In the genomic region with DNA sequence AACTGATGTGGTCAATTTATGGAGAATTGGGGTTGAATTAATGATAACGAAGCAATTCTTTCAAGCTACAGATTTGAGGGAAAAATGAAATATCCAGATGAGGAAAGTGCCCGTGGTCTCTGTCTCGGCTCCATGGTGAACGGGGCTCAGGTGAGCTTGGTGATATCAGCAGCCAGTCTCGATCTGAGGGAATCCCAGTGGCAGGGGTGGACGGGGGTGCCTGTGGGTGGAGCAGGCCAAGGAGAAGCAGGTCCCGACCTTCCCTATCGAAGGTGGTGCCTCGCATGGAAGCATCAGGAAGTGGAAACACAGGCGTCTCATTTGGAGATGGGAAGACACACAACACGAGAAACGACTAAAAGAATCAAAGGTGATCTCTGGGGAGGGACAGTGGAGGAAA, we compare ENCODE assay signal across 15 cellular contexts.
DNase-seq lines count a peak whose midpoint lies in the region; ATAC-seq and TF ChIP-seq lines count a peak whose summit lies in the region.
"Had no signal": no experiment of that assay in that cellular context is flagged by ENCODE, and none has a peak within 500 bp of the region (broad histone marks: within the 10 kb centered on the region; RNA-seq: fewer than 3 reads in every experiment).

No MANE protein-coding gene starts in this region.

- CTCF ChIA-PET in WTC11 (lab: Charles Lee): no interaction called here

- H3K27me3 ChIP-seq in uterus: no peaks in the 10 kb centered on the region

- no peaks in the 10 kb centered on the region for H3K36me3 ChIP-seq in uterus

- H3K4me3 Mint-ChIP-seq in neural crest cell (peak overlapping the region; percentile 50), WTC11 (no peak overlapping the region)
- H3K4me3 Mint-ChIP-seq: B cell; CD4-positive, alpha-beta T cell; H9; IgD-negative memory B cell had no signal

- in situ Hi-C loops in GM13976 (cut with MboI; ENCODE audit: low sequenced_read_pairs, unreplicated experiment): no loop called here

- H3K27me3 Mint-ChIP-seq in neural crest cell (ENCODE audit: low read depth): peaks cover 14% of the 10 kb centered on the region
- no peaks in the 10 kb centered on the region; the same call in 1 of the 2 replicates for H3K27me3 Mint-ChIP-seq in WTC11 (ENCODE audit: low read depth)

- H3K9me3 ChIP-seq in uterus: no peaks in the 10 kb centered on the region

- no peak for ATAC-seq in WTC11

- POLR2A ChIA-PET in WTC11 (lab: Charles Lee): no interaction called here

- H3K27ac ChIP-seq in coronary artery (no peak overlapping the region), uterus (peak overlapping the region; percentile 53 to 78)

- H3K36me3 Mint-ChIP-seq in neural crest cell (ENCODE audit: low read depth): peaks cover 24% of the 10 kb centered on the region
- H3K36me3 Mint-ChIP-seq in WTC11: peaks cover 3% of the 10 kb centered on the region; the same call in 1 of the 2 replicates

- H3K4me1 Mint-ChIP-seq in neural crest cell: peaks cover 61% of the 10 kb centered on the region
- H3K4me1 Mint-ChIP-seq in WTC11: peaks cover 6% of the 10 kb centered on the region; the same call in 1 of the 2 replicates
- H3K4me1 Mint-ChIP-seq: B cell had no signal

- H3K9me3 Mint-ChIP-seq in neural crest cell (peaks cover 13% of the 10 kb centered on the region), WTC11 (peaks cover 24% of the 10 kb centered on the region)
- H3K9me3 Mint-ChIP-seq: CD4-positive, alpha-beta T cell had no signal

- TF ChIP-seq POLR2A in uterus (IDR thresholded peaks at IDR 0.05): no peak

- no peak overlapping the region for H3K4me3 ChIP-seq in coronary artery
- H3K4me3 ChIP-seq in uterus: no peak overlapping the region

- peak; percentile 8 for DNase-seq in GM13976 (ENCODE audit: low spot score)
- peak; percentile 29 for DNase-seq in coronary artery (ENCODE audit: low spot score)
- no peak for DNase-seq in neural crest cell (ENCODE audit: low read depth, low spot score)
- no peak for DNase-seq in uterus
- no peak for DNase-seq in SW480 (ENCODE audit: low spot score)
- no peak for DNase-seq in GM19240 (ENCODE audit: insufficient read length, low spot score)
- no peak for DNase-seq in WTC11 (ENCODE audit: low spot score)
- DNase-seq: C1 segment of cervical spinal cord; Calu3; CD4-positive, alpha-beta T cell; DMS 273 treated with DMSO at 0.1 percent for 48 hours; GOT3; H9 had no signal

- no peaks in the 10 kb centered on the region for H3K4me1 ChIP-seq in uterus

- peak overlapping the region; percentile 51 for H3K27ac Mint-ChIP-seq in neural crest cell (ENCODE audit: unreplicated experiment)
- no peak overlapping the region for H3K27ac Mint-ChIP-seq in WTC11
- H3K27ac Mint-ChIP-seq: B cell; CD4-positive, alpha-beta T cell; H9; IgD-negative memory B cell had no signal

- TF ChIP-seq CTCF in GM13976 (IDR thresholded peaks at IDR 0.05; ENCODE audit: borderline replicate concordance, control extremely low read depth, extremely low read depth, insufficient read depth, missing control alignments): no peak
- TF ChIP-seq CTCF in coronary artery (IDR thresholded peaks at IDR 0.05): no peak
- TF ChIP-seq CTCF in neural crest cell (conservative IDR thresholded peaks at IDR 0.05): no peak
- TF ChIP-seq CTCF in uterus (IDR thresholded peaks at IDR 0.05): no peak
- no peak for TF ChIP-seq CTCF in WTC11 (IDR thresholded peaks at IDR 0.05)

- intact Hi-C loops in uterus (cut with DNase I; ENCODE audit: low total_unique reads): no loop called here

TF ChIP-seq in WTC11, 78 proteins besides CTCF, POLR2A, EP300 and RAD21:
- TF ChIP-seq RELA (CRISPR knock-in tag; IDR thresholded peaks at IDR 0.05; ENCODE audit: borderline replicate concordance): no peak
- no peak for TF ChIP-seq ESRRA (CRISPR knock-in tag; IDR thresholded peaks at IDR 0.05; ENCODE audit: borderline replicate concordance)
- TF ChIP-seq, protein P1, sequence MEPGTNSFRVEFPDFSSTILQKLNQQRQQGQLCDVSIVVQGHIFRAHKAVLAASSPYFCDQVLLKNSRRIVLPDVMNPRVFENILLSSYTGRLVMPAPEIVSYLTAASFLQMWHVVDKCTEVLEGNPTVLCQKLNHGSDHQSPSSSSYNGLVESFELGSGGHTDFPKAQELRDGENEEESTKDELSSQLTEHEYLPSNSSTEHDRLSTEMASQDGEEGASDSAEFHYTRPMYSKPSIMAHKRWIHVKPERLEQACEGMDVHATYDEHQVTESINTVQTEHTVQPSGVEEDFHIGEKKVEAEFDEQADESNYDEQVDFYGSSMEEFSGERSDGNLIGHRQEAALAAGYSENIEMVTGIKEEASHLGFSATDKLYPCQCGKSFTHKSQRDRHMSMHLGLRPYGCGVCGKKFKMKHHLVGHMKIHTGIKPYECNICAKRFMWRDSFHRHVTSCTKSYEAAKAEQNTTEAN (CRISPR knock-in tag; IDR thresholded peaks at IDR 0.05): no peak
- TF ChIP-seq, protein P2, sequence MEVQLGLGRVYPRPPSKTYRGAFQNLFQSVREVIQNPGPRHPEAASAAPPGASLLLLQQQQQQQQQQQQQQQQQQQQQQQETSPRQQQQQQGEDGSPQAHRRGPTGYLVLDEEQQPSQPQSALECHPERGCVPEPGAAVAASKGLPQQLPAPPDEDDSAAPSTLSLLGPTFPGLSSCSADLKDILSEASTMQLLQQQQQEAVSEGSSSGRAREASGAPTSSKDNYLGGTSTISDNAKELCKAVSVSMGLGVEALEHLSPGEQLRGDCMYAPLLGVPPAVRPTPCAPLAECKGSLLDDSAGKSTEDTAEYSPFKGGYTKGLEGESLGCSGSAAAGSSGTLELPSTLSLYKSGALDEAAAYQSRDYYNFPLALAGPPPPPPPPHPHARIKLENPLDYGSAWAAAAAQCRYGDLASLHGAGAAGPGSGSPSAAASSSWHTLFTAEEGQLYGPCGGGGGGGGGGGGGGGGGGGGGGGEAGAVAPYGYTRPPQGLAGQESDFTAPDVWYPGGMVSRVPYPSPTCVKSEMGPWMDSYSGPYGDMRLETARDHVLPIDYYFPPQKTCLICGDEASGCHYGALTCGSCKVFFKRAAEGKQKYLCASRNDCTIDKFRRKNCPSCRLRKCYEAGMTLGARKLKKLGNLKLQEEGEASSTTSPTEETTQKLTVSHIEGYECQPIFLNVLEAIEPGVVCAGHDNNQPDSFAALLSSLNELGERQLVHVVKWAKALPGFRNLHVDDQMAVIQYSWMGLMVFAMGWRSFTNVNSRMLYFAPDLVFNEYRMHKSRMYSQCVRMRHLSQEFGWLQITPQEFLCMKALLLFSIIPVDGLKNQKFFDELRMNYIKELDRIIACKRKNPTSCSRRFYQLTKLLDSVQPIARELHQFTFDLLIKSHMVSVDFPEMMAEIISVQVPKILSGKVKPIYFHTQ (CRISPR knock-in tag; IDR thresholded peaks at IDR 0.05): no peak
- TF ChIP-seq, protein P3, sequence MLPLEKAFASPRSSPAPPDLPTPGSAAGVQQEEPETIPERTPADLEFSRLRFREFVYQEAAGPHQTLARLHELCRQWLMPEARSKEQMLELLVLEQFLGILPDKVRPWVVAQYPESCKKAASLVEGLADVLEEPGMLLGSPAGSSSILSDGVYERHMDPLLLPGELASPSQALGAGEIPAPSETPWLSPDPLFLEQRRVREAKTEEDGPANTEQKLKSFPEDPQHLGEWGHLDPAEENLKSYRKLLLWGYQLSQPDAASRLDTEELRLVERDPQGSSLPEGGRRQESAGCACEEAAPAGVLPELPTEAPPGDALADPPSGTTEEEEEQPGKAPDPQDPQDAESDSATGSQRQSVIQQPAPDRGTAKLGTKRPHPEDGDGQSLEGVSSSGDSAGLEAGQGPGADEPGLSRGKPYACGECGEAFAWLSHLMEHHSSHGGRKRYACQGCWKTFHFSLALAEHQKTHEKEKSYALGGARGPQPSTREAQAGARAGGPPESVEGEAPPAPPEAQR (CRISPR knock-in tag; IDR thresholded peaks at IDR 0.05): no peak
- no peak for TF ChIP-seq SMAD3 (CRISPR knock-in tag; IDR thresholded peaks at IDR 0.05; ENCODE audit: borderline replicate concordance)
- TF ChIP-seq, protein P4, sequence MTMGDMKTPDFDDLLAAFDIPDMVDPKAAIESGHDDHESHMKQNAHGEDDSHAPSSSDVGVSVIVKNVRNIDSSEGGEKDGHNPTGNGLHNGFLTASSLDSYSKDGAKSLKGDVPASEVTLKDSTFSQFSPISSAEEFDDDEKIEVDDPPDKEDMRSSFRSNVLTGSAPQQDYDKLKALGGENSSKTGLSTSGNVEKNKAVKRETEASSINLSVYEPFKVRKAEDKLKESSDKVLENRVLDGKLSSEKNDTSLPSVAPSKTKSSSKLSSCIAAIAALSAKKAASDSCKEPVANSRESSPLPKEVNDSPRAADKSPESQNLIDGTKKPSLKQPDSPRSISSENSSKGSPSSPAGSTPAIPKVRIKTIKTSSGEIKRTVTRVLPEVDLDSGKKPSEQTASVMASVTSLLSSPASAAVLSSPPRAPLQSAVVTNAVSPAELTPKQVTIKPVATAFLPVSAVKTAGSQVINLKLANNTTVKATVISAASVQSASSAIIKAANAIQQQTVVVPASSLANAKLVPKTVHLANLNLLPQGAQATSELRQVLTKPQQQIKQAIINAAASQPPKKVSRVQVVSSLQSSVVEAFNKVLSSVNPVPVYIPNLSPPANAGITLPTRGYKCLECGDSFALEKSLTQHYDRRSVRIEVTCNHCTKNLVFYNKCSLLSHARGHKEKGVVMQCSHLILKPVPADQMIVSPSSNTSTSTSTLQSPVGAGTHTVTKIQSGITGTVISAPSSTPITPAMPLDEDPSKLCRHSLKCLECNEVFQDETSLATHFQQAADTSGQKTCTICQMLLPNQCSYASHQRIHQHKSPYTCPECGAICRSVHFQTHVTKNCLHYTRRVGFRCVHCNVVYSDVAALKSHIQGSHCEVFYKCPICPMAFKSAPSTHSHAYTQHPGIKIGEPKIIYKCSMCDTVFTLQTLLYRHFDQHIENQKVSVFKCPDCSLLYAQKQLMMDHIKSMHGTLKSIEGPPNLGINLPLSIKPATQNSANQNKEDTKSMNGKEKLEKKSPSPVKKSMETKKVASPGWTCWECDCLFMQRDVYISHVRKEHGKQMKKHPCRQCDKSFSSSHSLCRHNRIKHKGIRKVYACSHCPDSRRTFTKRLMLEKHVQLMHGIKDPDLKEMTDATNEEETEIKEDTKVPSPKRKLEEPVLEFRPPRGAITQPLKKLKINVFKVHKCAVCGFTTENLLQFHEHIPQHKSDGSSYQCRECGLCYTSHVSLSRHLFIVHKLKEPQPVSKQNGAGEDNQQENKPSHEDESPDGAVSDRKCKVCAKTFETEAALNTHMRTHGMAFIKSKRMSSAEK (CRISPR knock-in tag; IDR thresholded peaks at IDR 0.05; ENCODE audit: borderline replicate concordance): no peak
- TF ChIP-seq CREB1 (CRISPR knock-in tag; IDR thresholded peaks at IDR 0.05): no peak
- TF ChIP-seq ELF4 (CRISPR knock-in tag; IDR thresholded peaks at IDR 0.05; ENCODE audit: low read depth): no peak
- TF ChIP-seq, protein P5, sequence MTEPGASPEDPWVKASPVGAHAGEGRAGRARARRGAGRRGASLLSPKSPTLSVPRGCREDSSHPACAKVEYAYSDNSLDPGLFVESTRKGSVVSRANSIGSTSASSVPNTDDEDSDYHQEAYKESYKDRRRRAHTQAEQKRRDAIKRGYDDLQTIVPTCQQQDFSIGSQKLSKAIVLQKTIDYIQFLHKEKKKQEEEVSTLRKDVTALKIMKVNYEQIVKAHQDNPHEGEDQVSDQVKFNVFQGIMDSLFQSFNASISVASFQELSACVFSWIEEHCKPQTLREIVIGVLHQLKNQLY (CRISPR knock-in tag; IDR thresholded peaks at IDR 0.05): no peak
- TF ChIP-seq HMGA2 (CRISPR knock-in tag; IDR thresholded peaks at IDR 0.05): no peak

Comparison
In these comparisons a context has a peak if more than half of its experiments do, and no peak if none do; other contexts are left out.
1. DNase-seq: peak in GM13976 (single experiment) and coronary artery (single experiment); none in neural crest cell (single experiment), uterus (0 of 2), SW480 (single experiment), GM19240 (single experiment) and WTC11 (single experiment).
2. H3K27ac ChIP-seq: peak in uterus (2 of 2); none in coronary artery (0 of 2).